Comparison of ENCODE assay signal across 1 cellular context in the genomic region with DNA sequence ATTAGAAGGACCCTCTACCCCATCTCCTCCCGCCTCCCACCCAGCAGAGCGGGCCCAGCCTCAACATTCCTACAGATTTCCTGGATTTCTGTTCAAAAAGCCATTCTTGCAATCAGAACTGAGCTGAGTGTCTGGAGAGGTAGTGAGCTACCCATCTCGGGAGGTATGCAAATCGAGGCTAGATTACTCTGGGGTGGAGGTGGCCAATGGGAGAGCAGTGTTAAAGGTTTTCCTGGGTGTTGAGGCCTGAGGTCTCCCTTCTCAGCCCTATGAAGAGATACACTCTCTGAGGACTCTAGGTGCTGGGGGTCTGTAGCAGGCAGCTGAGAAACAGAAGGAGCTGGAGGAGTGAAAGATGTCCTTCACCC.
TF ChIP-seq lines count a peak whose summit lies in the region.

No MANE protein-coding gene starts in this region.

TF ChIP-seq in HCT116, 20 proteins besides CTCF, POLR2A, EP300 and RAD21:
- TF ChIP-seq ZNF274 (IDR thresholded peaks at IDR 0.05; ENCODE audit: low read depth, low read length) (no peak), EZH2phosphoT487 (IDR thresholded peaks at IDR 0.05; ENCODE audit: borderline replicate concordance) (no peak), CBX3 (IDR thresholded peaks at IDR 0.05; ENCODE audit: low read depth) (no peak), ZFX (IDR thresholded peaks at IDR 0.05) (no peak), JUND (IDR thresholded peaks at IDR 0.05) (no peak), CEBPB (IDR thresholded peaks at IDR 0.05; ENCODE audit: low read depth) (no peak), YY1 (IDR thresholded peaks at IDR 0.05; ENCODE audit: extremely low read depth, insufficient replicate concordance, low read depth, low read length) (no peak), SIN3A (IDR thresholded peaks at IDR 0.05; ENCODE audit: low read depth) (no peak), TCF7L2 (IDR thresholded peaks at IDR 0.05; ENCODE audit: borderline replicate concordance, extremely low read depth, insufficient read depth, insufficient read length) (no peak), SP1 (IDR thresholded peaks at IDR 0.05; ENCODE audit: low read depth) (no peak), EGR1 (IDR thresholded peaks at IDR 0.05; ENCODE audit: low read depth) (no peak), POLR2AphosphoS5 (IDR thresholded peaks at IDR 0.05; ENCODE audit: low read depth, low read length) (no peak), SRF (IDR thresholded peaks at IDR 0.05; ENCODE audit: low read depth) (no peak), EZH2 (IDR thresholded peaks at IDR 0.05) (no peak), FOSL1 (IDR thresholded peaks at IDR 0.05; ENCODE audit: low read depth) (no peak)
- TF ChIP-seq, protein P1, sequence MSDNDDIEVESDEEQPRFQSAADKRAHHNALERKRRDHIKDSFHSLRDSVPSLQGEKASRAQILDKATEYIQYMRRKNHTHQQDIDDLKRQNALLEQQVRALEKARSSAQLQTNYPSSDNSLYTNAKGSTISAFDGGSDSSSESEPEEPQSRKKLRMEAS (IDR thresholded peaks at IDR 0.05): no peak
- TF ChIP-seq, protein P2, sequence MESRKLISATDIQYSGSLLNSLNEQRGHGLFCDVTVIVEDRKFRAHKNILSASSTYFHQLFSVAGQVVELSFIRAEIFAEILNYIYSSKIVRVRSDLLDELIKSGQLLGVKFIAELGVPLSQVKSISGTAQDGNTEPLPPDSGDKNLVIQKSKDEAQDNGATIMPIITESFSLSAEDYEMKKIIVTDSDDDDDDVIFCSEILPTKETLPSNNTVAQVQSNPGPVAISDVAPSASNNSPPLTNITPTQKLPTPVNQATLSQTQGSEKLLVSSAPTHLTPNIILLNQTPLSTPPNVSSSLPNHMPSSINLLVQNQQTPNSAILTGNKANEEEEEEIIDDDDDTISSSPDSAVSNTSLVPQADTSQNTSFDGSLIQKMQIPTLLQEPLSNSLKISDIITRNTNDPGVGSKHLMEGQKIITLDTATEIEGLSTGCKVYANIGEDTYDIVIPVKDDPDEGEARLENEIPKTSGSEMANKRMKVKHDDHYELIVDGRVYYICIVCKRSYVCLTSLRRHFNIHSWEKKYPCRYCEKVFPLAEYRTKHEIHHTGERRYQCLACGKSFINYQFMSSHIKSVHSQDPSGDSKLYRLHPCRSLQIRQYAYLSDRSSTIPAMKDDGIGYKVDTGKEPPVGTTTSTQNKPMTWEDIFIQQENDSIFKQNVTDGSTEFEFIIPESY (IDR thresholded peaks at IDR 0.05; ENCODE audit: extremely low read depth, insufficient replicate concordance, low read length): no peak
- TF ChIP-seq, protein P3, sequence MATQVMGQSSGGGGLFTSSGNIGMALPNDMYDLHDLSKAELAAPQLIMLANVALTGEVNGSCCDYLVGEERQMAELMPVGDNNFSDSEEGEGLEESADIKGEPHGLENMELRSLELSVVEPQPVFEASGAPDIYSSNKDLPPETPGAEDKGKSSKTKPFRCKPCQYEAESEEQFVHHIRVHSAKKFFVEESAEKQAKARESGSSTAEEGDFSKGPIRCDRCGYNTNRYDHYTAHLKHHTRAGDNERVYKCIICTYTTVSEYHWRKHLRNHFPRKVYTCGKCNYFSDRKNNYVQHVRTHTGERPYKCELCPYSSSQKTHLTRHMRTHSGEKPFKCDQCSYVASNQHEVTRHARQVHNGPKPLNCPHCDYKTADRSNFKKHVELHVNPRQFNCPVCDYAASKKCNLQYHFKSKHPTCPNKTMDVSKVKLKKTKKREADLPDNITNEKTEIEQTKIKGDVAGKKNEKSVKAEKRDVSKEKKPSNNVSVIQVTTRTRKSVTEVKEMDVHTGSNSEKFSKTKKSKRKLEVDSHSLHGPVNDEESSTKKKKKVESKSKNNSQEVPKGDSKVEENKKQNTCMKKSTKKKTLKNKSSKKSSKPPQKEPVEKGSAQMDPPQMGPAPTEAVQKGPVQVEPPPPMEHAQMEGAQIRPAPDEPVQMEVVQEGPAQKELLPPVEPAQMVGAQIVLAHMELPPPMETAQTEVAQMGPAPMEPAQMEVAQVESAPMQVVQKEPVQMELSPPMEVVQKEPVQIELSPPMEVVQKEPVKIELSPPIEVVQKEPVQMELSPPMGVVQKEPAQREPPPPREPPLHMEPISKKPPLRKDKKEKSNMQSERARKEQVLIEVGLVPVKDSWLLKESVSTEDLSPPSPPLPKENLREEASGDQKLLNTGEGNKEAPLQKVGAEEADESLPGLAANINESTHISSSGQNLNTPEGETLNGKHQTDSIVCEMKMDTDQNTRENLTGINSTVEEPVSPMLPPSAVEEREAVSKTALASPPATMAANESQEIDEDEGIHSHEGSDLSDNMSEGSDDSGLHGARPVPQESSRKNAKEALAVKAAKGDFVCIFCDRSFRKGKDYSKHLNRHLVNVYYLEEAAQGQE (IDR thresholded peaks at IDR 0.05; ENCODE audit: low read depth): no peak
